In genomic region chr12:53295891-53296219, GRCh38 we compare ENCODE assay signal across 8 cellular contexts. TPM values are rescaled to one million over a fixed set of nuclear protein-coding genes. Genes with fewer than 3 reads are reported as not detected.
DNase-seq lines count a peak whose midpoint lies in the region; ATAC-seq, FAIRE-seq and TF ChIP-seq lines count a peak whose summit lies in the region.

No MANE protein-coding gene starts in this region.

- peak overlapping the region; percentile 98 for H3K4me3 Mint-ChIP-seq in activated CD4-positive, alpha-beta T cell treated with anti-CD3 and anti-CD28 coated beads, Interleukin-2, amount 10 ng/mL, durations not matched to agents 24 days and 14 days

- peaks cover 25% of the 10 kb centered on the region for H3K4me1 ChIP-seq in GM12878 (ENCODE audit: control insufficient read depth, insufficient read depth, low read length)
- peaks cover 0 to 22% (median 10%) of the 10 kb centered on the region in 4 donors for H3K4me1 ChIP-seq in right lobe of liver
- H3K4me1 ChIP-seq in tibial artery = peaks cover 0 to 52% (median 39%) of the 10 kb centered on the region in 4 donors

- H3K36me3 Mint-ChIP-seq in activated CD4-positive, alpha-beta T cell treated with anti-CD3 and anti-CD28 coated beads, Interleukin-2, amount 10 ng/mL, durations not matched to agents 24 days and 14 days (ENCODE audit: low read depth) = peaks cover 69% of the 10 kb centered on the region

- TF ChIP-seq EP300 in GM12878 (IDR thresholded peaks at IDR 0.05; ENCODE audit: borderline replicate concordance in 1 of 2, control insufficient read depth in 1 of 2, low read depth in 2 of 2, low read length in 2 of 2) = no peak

- peaks cover 7 to 17% of the 10 kb centered on the region in 2 experiments; a peak in 3 of 4 replicates for H3K36me3 ChIP-seq in GM12878 (ENCODE audit: control insufficient read depth in 2 of 2, insufficient read depth in 2 of 2, low read length in 1 of 2)
- peaks cover 0 to 15% (median 3%) of the 10 kb centered on the region in 4 donors for H3K36me3 ChIP-seq in right lobe of liver
- peaks cover 7 to 10% (median 9%) of the 10 kb centered on the region in 3 donors for H3K36me3 ChIP-seq in tibial artery

- H3K27ac ChIP-seq in GM12878 (ENCODE audit: control insufficient read depth, insufficient read depth) (peak overlapping the region; percentile 75), right lobe of liver (peak overlapping the region; percentile 74 to 90 (median 85)), tibial artery (peak overlapping the region; percentile 82 to 88)

- CTCF ChIA-PET in GM12878 (lab: Yijun Ruan, JAX) = interaction anchor here (0.6 to 12.9 kb wide), 20 partner anchors 8 to 230 kb away, joined by 3 to 315 read pairs (median 4); partner anchors contain the start of genes AAAS, ESPL1 and ITGB7

- TF ChIP-seq CTCF in GM12878 (IDR thresholded peaks at IDR 0.05 in 2 of 3, conservative IDR thresholded peaks at IDR 0.05 in 1 of 3; ENCODE audit: control insufficient read depth in 2 of 3, extremely low read depth in 1 of 3, insufficient read depth in 1 of 3, low read depth in 3 of 3, low read length in 3 of 3) (no peak), right lobe of liver (IDR thresholded peaks at IDR 0.05) (no peak), tibial artery (IDR thresholded peaks at IDR 0.05) (no peak)

- TF ChIP-seq POLR2A in GM12878 (IDR thresholded peaks at IDR 0.05; ENCODE audit: low read depth, low read length) (no peak), right lobe of liver (IDR thresholded peaks at IDR 0.05) (no peak)

- peak overlapping the region; percentile 87 for H3K9ac ChIP-seq in GM12878 (ENCODE audit: control insufficient read depth, insufficient read depth, low read length)

- H3K4me3 ChIP-seq in GM12878 = peak overlapping the region; percentile 82
- H3K4me3 ChIP-seq in right lobe of liver = peak overlapping the region; percentile 77 to 92 (median 91)
- peak overlapping the region; percentile 64 to 65 for H3K4me3 ChIP-seq in tibial artery

- SMC1A ChIA-PET in GM12878 (lab: Charles Lee; ENCODE audit: uncharacterized antibody, unreplicated experiment) = interaction anchor here (0.7 to 2.9 kb wide), 14 partner anchors 10 to 194 kb away, joined by 3 to 27 read pairs (median 5); partner anchors contain the start of genes AAAS, CSAD, ESPL1 and ZNF740

- H3K27me3 Mint-ChIP-seq in activated CD4-positive, alpha-beta T cell treated with anti-CD3 and anti-CD28 coated beads, Interleukin-2, amount 10 ng/mL, durations not matched to agents 24 days and 14 days = no peaks in the 10 kb centered on the region

- no peak for DNase-seq in activated CD4-positive, alpha-beta T cell treated with anti-CD3 and anti-CD28 coated beads, Interleukin-2, amount 10 ng/mL, durations not matched to agents 24 days and 14 days
- no peak for DNase-seq in activated CD4-positive, alpha-beta T cell treated with anti-CD3 and anti-CD28 coated beads, Interleukin-2, amount 50 U/mL, for 4 hours
- DNase-seq in GM12878 (ENCODE audit: low read depth, low spot score) (no peak), right lobe of liver (no peak), tibial artery (no peak), GDM1 (lab: John Stamatoyannopoulos, UW) (no peak)

- FAIRE-seq in GM12878 (lab: Jason Lieb, UNC) = no peak

- H3K9me3 ChIP-seq in GM12878 (replicated peaks; ENCODE audit: control insufficient read depth, insufficient read depth, low read length) (no peaks in the 10 kb centered on the region), right lobe of liver (no peaks in the 10 kb centered on the region), tibial artery (no peaks in the 10 kb centered on the region)

- no peaks in the 10 kb centered on the region; the same call in 1 of the 2 replicates for H4K20me1 ChIP-seq in GM12878 (ENCODE audit: control insufficient read depth, insufficient read depth)

- intact Hi-C loops in activated CD4-positive, alpha-beta T cell treated with anti-CD3 and anti-CD28 coated beads, Interleukin-2, amount 10 ng/mL, durations not matched to agents 24 days and 14 days (cut with micrococcal nuclease) = loop anchor here (1.0 to 5.0 kb wide), 5 partner anchors 25 to 156 kb away; partner anchors contain the start of genes AAAS and PCBP2
- intact Hi-C loops in GM12878 (cut with micrococcal nuclease; ENCODE audit: unreplicated experiment) (loop anchor here (1.0 kb wide), 1 partner anchor 25 kb away; the partner anchor contains the start of gene AAAS), right lobe of liver (cut with DNase I) (no loop called here), tibial artery (cut with DNase I; ENCODE audit: low total_unique reads) (no loop called here)

- RAD21 ChIA-PET in GM12878 (lab: Charles Lee; ENCODE audit: unreplicated experiment) = interaction anchor here (0.7 to 6.2 kb wide), 17 partner anchors 13 to 193 kb away, joined by 3 to 43 read pairs (median 4); partner anchors contain the start of genes AAAS, ESPL1 and SOAT2

- H3K4me2 ChIP-seq in GM12878 (ENCODE audit: control insufficient read depth, insufficient read depth) = peak overlapping the region; percentile 70

- POLR2A ChIA-PET in GM12878 (lab: Charles Lee) = interaction anchor here (0.7 to 2.3 kb wide), 12 partner anchors 18 to 116 kb away, joined by 3 to 24 read pairs (median 5); partner anchors contain the start of genes AAAS, CSAD, ESPL1 and ZNF740

- peak overlapping the region; percentile 98 for H2AFZ ChIP-seq in GM12878 (ENCODE audit: control insufficient read depth, low read depth, low read length)

- peak overlapping the region; percentile 90 for H3K27ac Mint-ChIP-seq in activated CD4-positive, alpha-beta T cell treated with anti-CD3 and anti-CD28 coated beads, Interleukin-2, amount 10 ng/mL, durations not matched to agents 24 days and 14 days

- peaks cover 37% of the 10 kb centered on the region for H3K4me1 Mint-ChIP-seq in activated CD4-positive, alpha-beta T cell treated with anti-CD3 and anti-CD28 coated beads, Interleukin-2, amount 10 ng/mL, durations not matched to agents 24 days and 14 days

- H3K9me3 Mint-ChIP-seq in activated CD4-positive, alpha-beta T cell treated with anti-CD3 and anti-CD28 coated beads, Interleukin-2, amount 10 ng/mL, durations not matched to agents 24 days and 14 days = no peaks in the 10 kb centered on the region

- H3K79me2 ChIP-seq in GM12878 (ENCODE audit: control insufficient read depth, insufficient read depth, low read length) = peaks cover 28% of the 10 kb centered on the region

- no peak for TF ChIP-seq RAD21 in GM12878 (IDR thresholded peaks at IDR 0.05; ENCODE audit: insufficient read depth, low read depth, low read length)

- 2% methylated on average over 12 of the region's 12 CpGs for WGBS in GM12878 (ENCODE audit: insufficient coverage, insufficient replicate concordance, low lambda C conversion rate, missing lambda C conversion rate)
- 1% methylated on average over 12 of the region's 12 CpGs for WGBS in right lobe of liver (ENCODE audit: insufficient coverage, low coverage, low lambda C conversion rate, missing lambda C conversion rate)

- H3K27me3 ChIP-seq in GM12878 (replicated peaks in 1 of 2; ENCODE audit: control insufficient read depth in 2 of 2, insufficient read depth in 2 of 2, low read length in 1 of 2) (no peaks in the 10 kb centered on the region), right lobe of liver (no peaks in the 10 kb centered on the region), tibial artery (no peaks in the 10 kb centered on the region)

- in situ Hi-C loops in GM12878 (cut with MboI) = no loop called here

- ATAC-seq in GM12878 (peak; percentile 8), right lobe of liver (no peak), HG02840 (IDR thresholded peaks at IDR 0.05; ENCODE audit: low FRiP score, unreplicated experiment) (no peak), GM21360 (IDR thresholded peaks at IDR 0.05; ENCODE audit: unreplicated experiment) (no peak)

- BruUV-seq in GM12878 (replicated peaks; lab: Mats Ljungman, UMichigan) = TSS peak; percentile 80

RNA-seq across cellular contexts. Expression of gene PFDN5, which starts 0.5 kb away (rescaled TPM):
- total RNA-seq in activated CD4-positive, alpha-beta T cell treated with anti-CD3 and anti-CD28 coated beads, Interleukin-2, amount 10 ng/mL, durations not matched to agents 24 days and 14 days = 319 and 342 TPM in 2 replicates
- 141 and 153 TPM in 2 replicates for total RNA-seq in GM12878 (2013; cell fraction: nucleolus; rRNA removed)
- total RNA-seq in GM12878 (2014; rRNA removed) (320 and 355 TPM in 2 replicates), GM12878 (2014; rRNA removed; fragmentation: Illumina TruSeq; extraction: Trizol) (504 and 518 TPM in 2 replicates), GM12878 (2021) (300 and 322 TPM in 2 replicates), right lobe of liver (100 to 1,000 TPM; 122 to 170 (median 146) TPM)
- 1,639 TPM for polyA plus RNA-seq in GM12878 (2011; ENCODE audit: low read depth)
- polyA plus RNA-seq in GM12878 (2011; rRNA removed) (851 and 863 TPM in 2 replicates), GM12878 (2014; fragmentation: Illumina TruSeq; extraction: Trizol) (485 and 536 TPM in 2 replicates), GM12878 (2014; fragmentation: Nextera tagmentation; extraction: Ambion mirVana) (1,000 to 10,000 TPM; 1,522 to 1,596 TPM), GM12878 (2014; rRNA removed) (438 and 511 TPM in 2 replicates), GM12878 (2016; fragmentation: Nextera tagmentation; extraction: Ambion mirVana) (100 to 1,000 TPM; 373 to 398 TPM)
- polyA plus RNA-seq in GM12878 (2011; cell fraction: cytosol; rRNA removed) = 812 and 933 TPM in 2 replicates
- polyA plus RNA-seq in GM12878 (2011; cell fraction: nucleus; rRNA removed) = 540 and 746 TPM in 2 replicates
- 681 and 706 TPM in 2 replicates for polyA plus RNA-seq in GM12878 (2012)
- polyA minus RNA-seq in GM12878 (2011; rRNA and poly(A)+ RNA removed) = 235 and 327 TPM in 2 replicates
- polyA minus RNA-seq in GM12878 (2011; cell fraction: cytosol; rRNA and poly(A)+ RNA removed) = 57.1 and 72.9 TPM in 2 replicates
- 90.8 and 106 TPM in 2 replicates for polyA minus RNA-seq in GM12878 (2011; cell fraction: nucleus; rRNA and poly(A)+ RNA removed)

RNA-seq across cellular contexts. Expression of gene MYG1, which starts 3.6 kb away (rescaled TPM):
- 104 and 108 TPM in 2 replicates for total RNA-seq in activated CD4-positive, alpha-beta T cell treated with anti-CD3 and anti-CD28 coated beads, Interleukin-2, amount 10 ng/mL, durations not matched to agents 24 days and 14 days
- 15.4 and 16.3 TPM in 2 replicates for total RNA-seq in GM12878 (2013; cell fraction: nucleolus; rRNA removed)
- total RNA-seq in GM12878 (2014; rRNA removed) (61.7 and 81.0 TPM in 2 replicates), GM12878 (2014; rRNA removed; fragmentation: Illumina TruSeq; extraction: Trizol) (32.4 and 36.2 TPM in 2 replicates), GM12878 (2021) (64.9 and 68.7 TPM in 2 replicates), right lobe of liver (10 to 100 TPM; 17.6 to 27.1 (median 20.8) TPM)
- 24.1 TPM for polyA plus RNA-seq in GM12878 (2011; ENCODE audit: low read depth)
- polyA plus RNA-seq in GM12878 (2011; rRNA removed) (25.5 and 48.6 TPM in 2 replicates), GM12878 (2014; fragmentation: Illumina TruSeq; extraction: Trizol) (23.2 and 37.6 TPM in 2 replicates), GM12878 (2014; fragmentation: Nextera tagmentation; extraction: Ambion mirVana) (10 to 100 TPM; 20.7 to 38.2 TPM), GM12878 (2014; rRNA removed) (66.7 and 76.8 TPM in 2 replicates), GM12878 (2016; fragmentation: Nextera tagmentation; extraction: Ambion mirVana) (10 to 100 TPM; 50.2 to 53.7 TPM)
- 70.9 and 83.3 TPM in 2 replicates for polyA plus RNA-seq in GM12878 (2011; cell fraction: cytosol; rRNA removed)
- 47.8 and 61.1 TPM in 2 replicates for polyA plus RNA-seq in GM12878 (2011; cell fraction: nucleus; rRNA removed)
- 37.8 and 57.0 TPM in 2 replicates for polyA plus RNA-seq in GM12878 (2012)
- polyA minus RNA-seq in GM12878 (2011; rRNA and poly(A)+ RNA removed) = 39.4 and 50.6 TPM in 2 replicates
- polyA minus RNA-seq in GM12878 (2011; cell fraction: cytosol; rRNA and poly(A)+ RNA removed) = 23.4 and 25.1 TPM in 2 replicates
- polyA minus RNA-seq in GM12878 (2011; cell fraction: nucleus; rRNA and poly(A)+ RNA removed) = 9.4 and 15.8 TPM in 2 replicates

RNA-seq across cellular contexts. Expression of gene AAAS, which starts 25.6 kb away (rescaled TPM):
- total RNA-seq in activated CD4-positive, alpha-beta T cell treated with anti-CD3 and anti-CD28 coated beads, Interleukin-2, amount 10 ng/mL, durations not matched to agents 24 days and 14 days = 86.7 and 91.1 TPM in 2 replicates
- total RNA-seq in GM12878 (2013; cell fraction: nucleolus; rRNA removed) = 61.7 and 62.9 TPM in 2 replicates
- 74.3 and 84.5 TPM in 2 replicates for total RNA-seq in GM12878 (2014; rRNA removed)
- total RNA-seq in GM12878 (2014; rRNA removed; fragmentation: Illumina TruSeq; extraction: Trizol) = 47.6 and 47.8 TPM in 2 replicates
- total RNA-seq in GM12878 (2021) = 65.3 and 69.0 TPM in 2 replicates
- 33.1 TPM for polyA plus RNA-seq in GM12878 (2011; ENCODE audit: low read depth)
- 43.9 and 64.7 TPM in 2 replicates for polyA plus RNA-seq in GM12878 (2011; rRNA removed)
- polyA plus RNA-seq in GM12878 (2011; cell fraction: cytosol; rRNA removed) = 99.5 and 108 TPM in 2 replicates
- 242 and 279 TPM in 2 replicates for polyA plus RNA-seq in GM12878 (2011; cell fraction: nucleus; rRNA removed)
- polyA plus RNA-seq in GM12878 (2012) = 50.4 and 53.6 TPM in 2 replicates
- polyA plus RNA-seq in GM12878 (2014; fragmentation: Illumina TruSeq; extraction: Trizol) = 53.1 and 70.8 TPM in 2 replicates
- 10 to 100 TPM; 58.6 to 71.5 TPM for polyA plus RNA-seq in GM12878 (2014; fragmentation: Nextera tagmentation; extraction: Ambion mirVana)
- 76.8 and 78.1 TPM in 2 replicates for polyA plus RNA-seq in GM12878 (2014; rRNA removed)
- polyA plus RNA-seq in GM12878 (2016; fragmentation: Nextera tagmentation; extraction: Ambion mirVana) = 10 to 100 TPM; 84.5 to 93.1 TPM
- polyA minus RNA-seq in GM12878 (2011; rRNA and poly(A)+ RNA removed) = 70.4 and 98.1 TPM in 2 replicates
- polyA minus RNA-seq in GM12878 (2011; cell fraction: cytosol; rRNA and poly(A)+ RNA removed) = 34.1 and 39.3 TPM in 2 replicates
- polyA minus RNA-seq in GM12878 (2011; cell fraction: nucleus; rRNA and poly(A)+ RNA removed) = 39.7 and 64.5 TPM in 2 replicates
- total RNA-seq in right lobe of liver = 10 to 100 TPM; 22.0 to 29.1 (median 26.7) TPM

RNA-seq across cellular contexts. Expression of gene ESPL1, which starts 27.8 kb away (rescaled TPM):
- 71.8 and 76.7 TPM in 2 replicates for total RNA-seq in activated CD4-positive, alpha-beta T cell treated with anti-CD3 and anti-CD28 coated beads, Interleukin-2, amount 10 ng/mL, durations not matched to agents 24 days and 14 days
- total RNA-seq in GM12878 (2013; cell fraction: nucleolus; rRNA removed) = 49.7 and 52.5 TPM in 2 replicates
- 28.4 and 28.5 TPM in 2 replicates for total RNA-seq in GM12878 (2014; rRNA removed)
- total RNA-seq in GM12878 (2014; rRNA removed; fragmentation: Illumina TruSeq; extraction: Trizol) = 17.9 and 20.1 TPM in 2 replicates
- 54.4 and 61.9 TPM in 2 replicates for total RNA-seq in GM12878 (2021)
- 7.2 TPM for polyA plus RNA-seq in GM12878 (2011; ENCODE audit: low read depth)
- 14.4 and 19.3 TPM in 2 replicates for polyA plus RNA-seq in GM12878 (2011; rRNA removed)
- 23.7 and 26.8 TPM in 2 replicates for polyA plus RNA-seq in GM12878 (2011; cell fraction: cytosol; rRNA removed)
- 110 and 113 TPM in 2 replicates for polyA plus RNA-seq in GM12878 (2011; cell fraction: nucleus; rRNA removed)
- 13.9 and 14.4 TPM in 2 replicates for polyA plus RNA-seq in GM12878 (2012)
- polyA plus RNA-seq in GM12878 (2014; fragmentation: Illumina TruSeq; extraction: Trizol) = 19.0 and 28.6 TPM in 2 replicates
- polyA plus RNA-seq in GM12878 (2014; fragmentation: Nextera tagmentation; extraction: Ambion mirVana) = 1 to 10 TPM; 2.1 to 2.2 TPM
- polyA plus RNA-seq in GM12878 (2014; rRNA removed) = 30.8 and 31.4 TPM in 2 replicates
- 10 to 100 TPM; 21.1 to 21.2 TPM for polyA plus RNA-seq in GM12878 (2016; fragmentation: Nextera tagmentation; extraction: Ambion mirVana)
- polyA minus RNA-seq in GM12878 (2011; rRNA and poly(A)+ RNA removed) = 36.4 and 41.1 TPM in 2 replicates
- polyA minus RNA-seq in GM12878 (2011; cell fraction: cytosol; rRNA and poly(A)+ RNA removed) = 8.6 and 10.9 TPM in 2 replicates
- polyA minus RNA-seq in GM12878 (2011; cell fraction: nucleus; rRNA and poly(A)+ RNA removed) = 33.7 and 47.5 TPM in 2 replicates
- total RNA-seq in right lobe of liver = 10 to 100 TPM in 2 of 6 experiments, 1 to 10 TPM in 3, under 1 TPM in 1; 0.04 to 15.0 (median 4.5) TPM

RNA-seq across cellular contexts. Expression of gene SP7, which starts 40.3 kb away (rescaled TPM):
- not detected in 2 replicates for total RNA-seq in activated CD4-positive, alpha-beta T cell treated with anti-CD3 and anti-CD28 coated beads, Interleukin-2, amount 10 ng/mL, durations not matched to agents 24 days and 14 days
- not detected in 2 replicates for total RNA-seq in GM12878 (2013; cell fraction: nucleolus; rRNA removed)
- total RNA-seq in GM12878 (2014; rRNA removed) (not detected in 2 replicates), GM12878 (2014; rRNA removed; fragmentation: Illumina TruSeq; extraction: Trizol) (not detected in 2 replicates), GM12878 (2021) (not detected in 2 replicates), right lobe of liver (not detected)
- polyA plus RNA-seq in GM12878 (2011; ENCODE audit: low read depth) = not detected
- polyA plus RNA-seq in GM12878 (2011; rRNA removed) (not detected in 2 replicates), GM12878 (2014; fragmentation: Illumina TruSeq; extraction: Trizol) (not detected in 2 replicates), GM12878 (2014; fragmentation: Nextera tagmentation; extraction: Ambion mirVana) (under 1 TPM in 1 of 2 experiments, not detected in 1; 0.05 TPM), GM12878 (2014; rRNA removed) (not detected in 2 replicates), GM12878 (2016; fragmentation: Nextera tagmentation; extraction: Ambion mirVana) (under 1 TPM in 1 of 2 experiments, not detected in 1; 0.11 TPM)
- not detected in 2 replicates for polyA plus RNA-seq in GM12878 (2011; cell fraction: cytosol; rRNA removed)
- not detected in 2 replicates for polyA plus RNA-seq in GM12878 (2011; cell fraction: nucleus; rRNA removed)
- not detected in 2 replicates for polyA plus RNA-seq in GM12878 (2012)
- polyA minus RNA-seq in GM12878 (2011; rRNA and poly(A)+ RNA removed) = not detected in 2 replicates
- polyA minus RNA-seq in GM12878 (2011; cell fraction: cytosol; rRNA and poly(A)+ RNA removed) = not detected in 2 replicates
- polyA minus RNA-seq in GM12878 (2011; cell fraction: nucleus; rRNA and poly(A)+ RNA removed) = not detected in 2 replicates

Comparison
In these comparisons a context has a peak if more than half of its experiments do, and no peak if none do; other contexts are left out.
1. intact Hi-C loops: an anchor here in activated CD4-positive, alpha-beta T cell treated with anti-CD3 and anti-CD28 coated beads, Interleukin-2, amount 10 ng/mL, durations not matched to agents 24 days and 14 days (1.0 to 5.0 kb wide) and GM12878 (1.0 kb wide); none called in right lobe of liver and tibial artery.